23 cellular contexts compared by ENCODE assay signal in genomic region chr2:209322041-209322440, GRCh38.
DNase-seq lines count a peak whose midpoint lies in the region; TF ChIP-seq lines count a peak whose summit lies in the region.
"Had no signal": no experiment of that assay in that cellular context is flagged by ENCODE, and none has a peak within 500 bp of the region (broad histone marks: within the 10 kb centered on the region; RNA-seq: fewer than 3 reads in every experiment).

No MANE protein-coding gene starts in this region.

- H3K4me1 Mint-ChIP-seq in neural progenitor cell: peaks cover 8% of the 10 kb centered on the region
- H3K4me1 Mint-ChIP-seq: immature natural killer cell; naive thymus-derived CD8-positive, alpha-beta T cell had no signal

- H3K27me3 Mint-ChIP-seq in neural progenitor cell (ENCODE audit: insufficient read depth, low read depth): no peaks in the 10 kb centered on the region
- H3K27me3 Mint-ChIP-seq: CD4-positive, alpha-beta T cell had no signal

- H3K9ac ChIP-seq in neural progenitor cell (no peak overlapping the region), mesendoderm (ENCODE audit: low read length) (no peak overlapping the region)

- no peaks in the 10 kb centered on the region for H3K36me3 Mint-ChIP-seq in neural progenitor cell
- H3K36me3 Mint-ChIP-seq: immature natural killer cell; naive thymus-derived CD8-positive, alpha-beta T cell had no signal

- H3K4me3 ChIP-seq in neural progenitor cell (no peak overlapping the region), mesendoderm (ENCODE audit: low read length) (no peak overlapping the region)
- H3K4me3 ChIP-seq: ascending aorta, coronary artery, lung, upper lobe of right lung had no signal

- no peak overlapping the region for H2AFZ ChIP-seq in neural progenitor cell (replicated peaks)

- H4K20me1 ChIP-seq in neural progenitor cell (ENCODE audit: low read depth): no peaks in the 10 kb centered on the region

- no peaks in the 10 kb centered on the region for H3F3A ChIP-seq in neural progenitor cell (ENCODE audit: low read depth)

- no peak overlapping the region for H4K5ac ChIP-seq in mesendoderm (ENCODE audit: low read length)

- H3K27ac ChIP-seq in VCaP (no peak overlapping the region), neural progenitor cell (no peak overlapping the region), mesendoderm (ENCODE audit: low read depth, low read length) (no peak overlapping the region)
- H3K27ac ChIP-seq: ascending aorta, coronary artery, upper lobe of right lung had no signal

- no peaks in the 10 kb centered on the region for H3K4me1 ChIP-seq in neural progenitor cell
- H3K4me1 ChIP-seq in mesendoderm (ENCODE audit: control insufficient read depth, low read depth, low read length): no peaks in the 10 kb centered on the region
- H3K4me1 ChIP-seq: ascending aorta, upper lobe of right lung had no signal

- H3K9me3 ChIP-seq in neural progenitor cell (ENCODE audit: low read depth): no peaks in the 10 kb centered on the region
- H3K9me3 ChIP-seq: ascending aorta, upper lobe of right lung had no signal

- WGBS in mesendoderm (ENCODE audit: extremely low coverage, insufficient coverage, low lambda C conversion rate): no CpG with 5 or more reads among the region's 1 CpG

- H3K79me2 ChIP-seq in neural progenitor cell (ENCODE audit: low read depth) (no peaks in the 10 kb centered on the region), mesendoderm (ENCODE audit: control insufficient read depth, insufficient read depth, low read length) (no peaks in the 10 kb centered on the region)

- no peak overlapping the region for H3K4me3 Mint-ChIP-seq in neural progenitor cell
- H3K4me3 Mint-ChIP-seq: CD4-positive, alpha-beta T cell; immature natural killer cell; naive thymus-derived CD8-positive, alpha-beta T cell had no signal

- no peaks in the 10 kb centered on the region for H3K36me3 ChIP-seq in neural progenitor cell
- no peaks in the 10 kb centered on the region for H3K36me3 ChIP-seq in mesendoderm (ENCODE audit: control insufficient read depth, insufficient read depth, low read length)
- H3K36me3 ChIP-seq: ascending aorta, upper lobe of right lung had no signal

- H4K8ac ChIP-seq in mesendoderm (ENCODE audit: low read depth, low read length): no peak overlapping the region

- H3K4ac ChIP-seq in mesendoderm (ENCODE audit: low read depth, low read length): no peak overlapping the region

- H3K4me2 ChIP-seq in neural progenitor cell: no peak overlapping the region
- no peak overlapping the region for H3K4me2 ChIP-seq in mesendoderm (ENCODE audit: low read length)

- H2BK5ac ChIP-seq in mesendoderm (ENCODE audit: low read length): no peak overlapping the region

- DNase-seq in DMS 273 (lab: John Stamatoyannopoulos, UW; ENCODE audit: unreplicated experiment) (peak; percentile 9), DMS 273 treated with DMSO at 0.1 percent for 48 hours (lab: John Stamatoyannopoulos, UW) (no peak), neural progenitor cell (ENCODE audit: low spot score) (no peak), nucleus accumbens (lab: John Stamatoyannopoulos, UW) (no peak), GM10266 (ENCODE audit: extremely low spot score) (no peak), mesendoderm (no peak)
- DNase-seq: 8988T; activated gamma-delta T cell; CD4-positive, alpha-beta T cell; GDM1; H7; immature natural killer cell; naive thymus-derived CD8-positive, alpha-beta T cell; NCI-H187; SHP77; stimulated activated naive CD8-positive, alpha-beta T cell treated with anti-CD3 and anti-CD28 coated beads, Interleukin-15, Interleukin-2, amounts not matched to agents 100 U/mL and 50 U/mL, for 24 hours; T-helper 2 cell; upper lobe of right lung had no signal

- H2BK120ac ChIP-seq in mesendoderm (ENCODE audit: low read depth, low read length): no peak overlapping the region

- H3K27ac Mint-ChIP-seq in neural progenitor cell: no peak overlapping the region
- H3K27ac Mint-ChIP-seq: CD4-positive, alpha-beta T cell; immature natural killer cell; naive thymus-derived CD8-positive, alpha-beta T cell had no signal

- no peaks in the 10 kb centered on the region for H3K27me3 ChIP-seq in neural progenitor cell
- H3K27me3 ChIP-seq in mesendoderm (ENCODE audit: insufficient read depth, low read length, poor library complexity): no peaks in the 10 kb centered on the region
- H3K27me3 ChIP-seq: ascending aorta, upper lobe of right lung had no signal

- peak; percentile 48 for TF ChIP-seq CTCF in LNCAP (IDR thresholded peaks at IDR 0.05)
- TF ChIP-seq CTCF in VCaP (conservative IDR thresholded peaks at IDR 0.05): peak; percentile 71
- peak; percentile 21 for TF ChIP-seq CTCF in neural progenitor cell (IDR thresholded peaks at IDR 0.05)
- no peak for TF ChIP-seq CTCF in GM10266 (IDR thresholded peaks at IDR 0.05; ENCODE audit: control insufficient read depth, insufficient read depth, low read depth, missing control alignments)

- no peaks in the 10 kb centered on the region for H3K9me3 Mint-ChIP-seq in neural progenitor cell
- H3K9me3 Mint-ChIP-seq: naive thymus-derived CD8-positive, alpha-beta T cell had no signal

- H2AK5ac ChIP-seq in mesendoderm (ENCODE audit: low read length): no peak overlapping the region

- no peak overlapping the region for H2BK15ac ChIP-seq in mesendoderm (replicated peaks; ENCODE audit: low read depth)

- H3K79me1 ChIP-seq in mesendoderm (ENCODE audit: low read length): no peaks in the 10 kb centered on the region

- H3K56ac ChIP-seq in mesendoderm (ENCODE audit: low read length): no peak overlapping the region

- no peak overlapping the region for H3K23ac ChIP-seq in mesendoderm (ENCODE audit: low read length)

- no peak overlapping the region for H3K18ac ChIP-seq in mesendoderm (ENCODE audit: low read length)
